ENCODE assay signal across 11 cellular contexts in the genomic region with DNA sequence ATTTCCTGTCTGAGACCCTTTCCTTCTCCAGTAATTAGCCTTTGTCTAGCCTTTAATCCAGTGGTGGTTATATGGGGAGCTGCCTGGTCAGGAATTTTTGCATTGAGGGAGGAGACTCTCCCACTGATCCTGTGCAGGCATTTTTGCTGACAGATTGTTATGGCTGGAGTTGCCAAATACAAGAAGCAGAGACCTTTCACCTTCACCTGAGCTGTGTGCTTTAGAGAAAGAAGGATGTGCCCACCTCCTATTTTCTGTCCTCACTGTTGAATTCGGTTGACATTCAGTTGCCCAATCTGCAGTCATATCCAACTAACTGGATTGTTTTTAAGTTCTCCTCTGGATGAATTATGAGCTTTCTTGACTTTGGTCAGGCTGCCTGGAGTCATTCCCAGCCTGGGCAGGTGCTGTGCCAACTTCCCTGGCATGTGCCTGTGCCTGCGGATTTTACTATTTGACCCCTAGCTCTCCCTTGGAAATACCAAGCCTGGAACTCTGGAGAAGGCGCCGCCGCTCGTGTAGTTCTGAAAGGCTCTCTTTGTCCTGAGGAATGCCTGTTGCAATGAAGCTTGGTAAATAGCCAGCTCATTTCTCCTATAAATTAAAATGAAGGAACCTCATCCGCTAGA.
DNase-seq lines count a peak whose midpoint lies in the region; ATAC-seq and TF ChIP-seq lines count a peak whose summit lies in the region.
"Had no signal": no experiment of that assay in that cellular context is flagged by ENCODE, and none has a peak within 500 bp of the region (broad histone marks: within the 10 kb centered on the region; RNA-seq: fewer than 3 reads in every experiment).

No MANE protein-coding gene starts in this region.

- CTCF ChIA-PET in CD4-positive, alpha-beta memory T cell (lab: Charles Lee; ENCODE audit: partially characterized antibody): no interaction called here

- no peaks in the 10 kb centered on the region for H3K9me3 ChIP-seq in adrenal gland (replicated peaks in 1 of 3)
- H3K9me3 ChIP-seq in heart right ventricle: no peaks in the 10 kb centered on the region
- no peaks in the 10 kb centered on the region for H3K9me3 ChIP-seq in trophoblast cell (ENCODE audit: insufficient read depth, low read depth, low read length)
- H3K9me3 ChIP-seq in vagina: no peaks in the 10 kb centered on the region
- H3K9me3 ChIP-seq in CD4-positive, alpha-beta memory T cell (ENCODE audit: control insufficient read depth in 1 of 2, low read length in 2 of 2): no peaks in the 10 kb centered on the region
- H3K9me3 ChIP-seq: BLaER1, neutrophil had no signal

- H3K4me2 ChIP-seq in trophoblast cell (ENCODE audit: low read length): no peak overlapping the region
- H3K4me2 ChIP-seq: BLaER1 had no signal

- H2BK12ac ChIP-seq in trophoblast cell (ENCODE audit: low read length): peak overlapping the region; percentile 34

- no peak overlapping the region for H4K8ac ChIP-seq in trophoblast cell (ENCODE audit: low read depth, low read length)

- peak overlapping the region; percentile 64 for H3K14ac ChIP-seq in trophoblast cell (ENCODE audit: low read length)

- TF ChIP-seq POLR2A in adrenal gland (IDR thresholded peaks at IDR 0.05): no peak
- no peak for TF ChIP-seq POLR2A in vagina (IDR thresholded peaks at IDR 0.05)

- peaks cover 0 to 2% (median 0%) of the 10 kb centered on the region in 8 donors for H3K9me3 Mint-ChIP-seq in CD4-positive, alpha-beta memory T cell

- H3K79me1 ChIP-seq in trophoblast cell (ENCODE audit: low read length): peaks cover 9% of the 10 kb centered on the region

- no peak overlapping the region for H3K27ac Mint-ChIP-seq in CD4-positive, alpha-beta memory T cell

- H3K27me3 Mint-ChIP-seq in CD4-positive, alpha-beta memory T cell: peaks cover 13 to 17% of the 10 kb centered on the region in 2 donors

- H2AK5ac ChIP-seq in trophoblast cell (ENCODE audit: low read length): no peak overlapping the region

- H3K4me1 ChIP-seq in adrenal gland (replicated peaks in 1 of 2) (peaks cover 12 to 21% of the 10 kb centered on the region in 2 donors), heart right ventricle (peaks cover 0 to 51% (median 13%) of the 10 kb centered on the region in 9 donors), trophoblast cell (ENCODE audit: control insufficient read depth in 1 of 2, insufficient read depth in 2 of 2, low read length in 2 of 2) (peaks cover 24 to 31% of the 10 kb centered on the region in 2 experiments), vagina (peaks cover 17% of the 10 kb centered on the region)
- H3K4me1 ChIP-seq in CD4-positive, alpha-beta memory T cell (ENCODE audit: insufficient read depth, low read length): no peaks in the 10 kb centered on the region

- H3K36me3 ChIP-seq in adrenal gland (replicated peaks in 1 of 2) (no peaks in the 10 kb centered on the region), heart right ventricle (no peaks in the 10 kb centered on the region), trophoblast cell (ENCODE audit: control insufficient read depth in 1 of 2, insufficient read depth in 2 of 2, low read length in 2 of 2) (no peaks in the 10 kb centered on the region), vagina (no peaks in the 10 kb centered on the region)
- no peaks in the 10 kb centered on the region for H3K36me3 ChIP-seq in CD4-positive, alpha-beta memory T cell (ENCODE audit: insufficient read depth, low read length)
- H3K36me3 ChIP-seq: BLaER1, neutrophil had no signal

- intact Hi-C loops in adrenal gland (cut with DNase I): no loop called here
- intact Hi-C loops in heart right ventricle (cut with DNase I): loop anchor here in 1 of 10 donors (10.0 kb wide), 1 partner anchor 71 kb away; no protein-coding TSS in a partner anchor
- intact Hi-C loops in vagina (cut with DNase I): no loop called here
- intact Hi-C loops in CD4-positive, alpha-beta memory T cell (cut with micrococcal nuclease): no loop called here

- no peaks in the 10 kb centered on the region for H3K27me3 ChIP-seq in adrenal gland
- no peaks in the 10 kb centered on the region for H3K27me3 ChIP-seq in heart right ventricle
- no peaks in the 10 kb centered on the region for H3K27me3 ChIP-seq in trophoblast cell (ENCODE audit: insufficient read depth, low read length)
- H3K27me3 ChIP-seq in vagina: no peaks in the 10 kb centered on the region
- peaks cover 3% of the 10 kb centered on the region for H3K27me3 ChIP-seq in CD4-positive, alpha-beta memory T cell (ENCODE audit: insufficient read depth, low read length)
- H3K27me3 ChIP-seq: BLaER1, neutrophil had no signal

- 23 to 36% (median 32%) methylated on average over 7 of the region's 7 CpGs for WGBS in adrenal gland, 4 donors
- WGBS in heart right ventricle, 2 donors: 36 to 48% methylated on average over 7 of the region's 7 CpGs
- WGBS in trophoblast cell (ENCODE audit: extremely low coverage, insufficient coverage, insufficient read length): no CpG with 5 or more reads among the region's 7 CpGs

- peak overlapping the region; percentile 70 for H2BK5ac ChIP-seq in trophoblast cell (ENCODE audit: low read depth, low read length, poor library complexity)

- H3K36me3 Mint-ChIP-seq in CD4-positive, alpha-beta memory T cell: no peaks in the 10 kb centered on the region

- no peaks in the 10 kb centered on the region for H3K79me2 ChIP-seq in trophoblast cell (ENCODE audit: control insufficient read depth, insufficient read depth, low read length, poor library complexity)

- POLR2A ChIA-PET in CD4-positive, alpha-beta memory T cell (lab: Charles Lee; ENCODE audit: partially characterized antibody): no interaction called here

- no peaks in the 10 kb centered on the region for H3K4me1 Mint-ChIP-seq in CD4-positive, alpha-beta memory T cell

- DNase-seq in adrenal gland (peak; percentile 74 to 91 (median 77)), heart right ventricle (peak; percentile 19 to 52), trophoblast cell (no peak), NCI-H2227 treated with DMSO at 0.1 percent for 48 hours (lab: John Stamatoyannopoulos, UW) (no peak), vagina (ENCODE audit: extremely low spot score in 2 of 2) (no peak)
- DNase-seq in CD4-positive, alpha-beta memory T cell: no peak
- DNase-seq: SHP77 treated with DMSO at 0.1 percent for 48 hours had no signal

- H2BK120ac ChIP-seq in trophoblast cell (ENCODE audit: insufficient read depth, low read length, poor library complexity): no peak overlapping the region

- H3K9ac ChIP-seq in trophoblast cell (ENCODE audit: low read length): no peak overlapping the region
- H3K9ac ChIP-seq: BLaER1 had no signal

- H4K91ac ChIP-seq in trophoblast cell (ENCODE audit: low read depth, low read length): peak overlapping the region; percentile 37

- no peak overlapping the region for H2AFZ ChIP-seq in trophoblast cell (ENCODE audit: insufficient read depth, low read length, poor library complexity)

- no peak overlapping the region for H3K18ac ChIP-seq in trophoblast cell (ENCODE audit: low read length)

- no peak for TF ChIP-seq CTCF in C4-2B (conservative IDR thresholded peaks at IDR 0.05)
- no peak for TF ChIP-seq CTCF in adrenal gland (IDR thresholded peaks at IDR 0.05)
- TF ChIP-seq CTCF in heart right ventricle (IDR thresholded peaks at IDR 0.05): no peak
- no peak for TF ChIP-seq CTCF in vagina (IDR thresholded peaks at IDR 0.05)

- H3K23ac ChIP-seq in trophoblast cell (ENCODE audit: low read length): no peak overlapping the region

- H3K4ac ChIP-seq in trophoblast cell (ENCODE audit: low read depth, low read length): no peak overlapping the region

- no peak overlapping the region for H3K4me3 ChIP-seq in adrenal gland
- no peak overlapping the region for H3K4me3 ChIP-seq in heart right ventricle
- H3K4me3 ChIP-seq in trophoblast cell (ENCODE audit: low read depth, low read length): no peak overlapping the region
- no peak overlapping the region for H3K4me3 ChIP-seq in vagina
- no peak overlapping the region for H3K4me3 ChIP-seq in CD4-positive, alpha-beta memory T cell (ENCODE audit: low read length in 2 of 2)
- H3K4me3 ChIP-seq: BLaER1 had no signal

- peak; percentile 56 to 89 (median 86) for ATAC-seq in heart right ventricle
- no peak for ATAC-seq in GM21717 (IDR thresholded peaks at IDR 0.05; ENCODE audit: unreplicated experiment)

- no peak overlapping the region for H3K4me3 Mint-ChIP-seq in CD4-positive, alpha-beta memory T cell

- peak overlapping the region; percentile 46 for H3K27ac ChIP-seq in C4-2B
- H3K27ac ChIP-seq in adrenal gland: peak overlapping the region in 2 of 5 donors; percentile 34 to 48
- H3K27ac ChIP-seq in heart right ventricle: peak overlapping the region in 6 of 10 donors; percentile 40 to 73 (median 65)
- H3K27ac ChIP-seq in trophoblast cell (ENCODE audit: low read depth, low read length): peak overlapping the region; percentile 9
- H3K27ac ChIP-seq in vagina: no peak overlapping the region
- H3K27ac ChIP-seq in CD4-positive, alpha-beta memory T cell (ENCODE audit: low read depth, low read length): no peak overlapping the region
- H3K27ac ChIP-seq: BLaER1, neutrophil had no signal

- no peak overlapping the region for H4K12ac ChIP-seq in trophoblast cell (ENCODE audit: low read depth, low read length)

Comparison
In these comparisons a context has a peak if more than half of its experiments do, and no peak if none do; other contexts are left out.
1. H3K27ac ChIP-seq: peak in C4-2B (single experiment), heart right ventricle (6 of 10) and trophoblast cell (single experiment); none in vagina (single experiment) and CD4-positive, alpha-beta memory T cell (single experiment).
2. DNase-seq: peak in adrenal gland (7 of 7) and heart right ventricle (2 of 2); none in trophoblast cell (0 of 2), NCI-H2227 treated with DMSO at 0.1 percent for 48 hours (single experiment), vagina (0 of 2) and CD4-positive, alpha-beta memory T cell (0 of 5).